1 cellular context compared by ENCODE assay signal in the genomic region with DNA sequence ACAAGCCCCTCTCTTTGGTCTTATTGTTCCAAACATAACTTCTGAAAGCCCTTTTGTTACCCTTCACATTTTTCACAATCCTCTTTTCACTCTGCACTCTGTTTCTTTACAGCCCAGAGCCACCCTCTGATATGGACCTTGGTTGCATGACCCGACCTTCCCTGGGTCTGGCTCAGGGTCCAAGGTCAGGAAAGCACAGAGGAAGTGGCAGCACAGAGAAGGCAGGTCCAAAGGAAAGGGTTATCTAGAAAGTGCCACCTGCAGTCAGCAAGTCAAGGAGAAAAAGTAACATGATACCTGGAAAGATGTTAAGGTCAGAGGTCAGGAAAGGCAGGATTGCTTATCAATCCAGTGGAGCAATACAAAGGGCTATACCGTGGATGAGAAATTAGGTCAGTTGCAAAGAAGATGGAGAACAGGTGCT.
TF ChIP-seq lines count a peak whose summit lies in the region.

No MANE protein-coding gene starts in this region.

TF ChIP-seq in endothelial cell of umbilical vein, 7 proteins besides CTCF, POLR2A, EP300 and RAD21 (continued from another document):
- no peak for TF ChIP-seq FOS (IDR thresholded peaks at IDR 0.05; ENCODE audit: borderline replicate concordance, insufficient read depth, low read length)
- no peak for TF ChIP-seq POLR2AphosphoS5 (IDR thresholded peaks at IDR 0.05; ENCODE audit: insufficient read depth, low read depth, low read length)
- no peak for TF ChIP-seq MYC (IDR thresholded peaks at IDR 0.05; ENCODE audit: low read depth, low read length)
TF ChIP-seq in endothelial cell of umbilical vein: peak in this region for 0.
